Comparison of ENCODE assay signal across 28 cellular contexts in genomic region chr7:139436806-139437205, GRCh38. TPM values are rescaled to one million over a fixed set of nuclear protein-coding genes. Genes with fewer than 3 reads are reported as not detected.
"Had no signal": no experiment of that assay in that cellular context is flagged by ENCODE, and none has a peak within 500 bp of the region (broad histone marks: within the 10 kb centered on the region; RNA-seq: fewer than 3 reads in every experiment).

No MANE protein-coding gene starts in this region.

- H3K27me3 Mint-ChIP-seq: stimulated activated memory B cell treated with anti-CD40 and anti-IgM and Interleukin-4, amounts not matched to agents 10 μg/mL and 1 μg/mL and 100 μg/mL, for 72 hours; stimulated activated naive B cell treated with anti-CD40 and anti-IgM and Interleukin-4, amounts not matched to agents 10 μg/mL and 1 μg/mL and 100 μg/mL, for 72 hours; stimulated activated naive CD8-positive, alpha-beta T cell treated with anti-CD3 and anti-CD28 coated beads, Interleukin-15, amount 100 ng/mL, for 72 hours; stimulated activated naive CD8-positive, alpha-beta T cell treated with anti-CD3 and anti-CD28 coated beads, Interleukin-15, Interleukin-2, amounts not matched to agents 100 ng/mL and 50 ng/mL, for 24 hours; type B pancreatic cell had no signal

- DNase-seq: stimulated activated CD4-positive, alpha-beta T cell treated with anti-CD3 and anti-CD28 coated beads, Interleukin-2, amount 100 ng/mL, for 48 hours; stimulated activated CD4-positive, alpha-beta T cell treated with anti-CD3 and anti-CD28 coated beads, Interleukin-4, amount 100 ng/mL, for 1 hour; stimulated activated CD4-positive, alpha-beta T cell treated with anti-CD3 and anti-CD28 coated beads, Interleukin-4, amount 100 ng/mL, for 24 hours; stimulated activated CD4-positive, alpha-beta T cell treated with anti-CD3 and anti-CD28 coated beads, Interleukin-4, amount 100 ng/mL, for 4 hours; stimulated activated CD8-positive, alpha-beta memory T cell treated with anti-CD3 and anti-CD28 coated beads, Interleukin-4, amount 100 ng/mL, for 48 hours; stimulated activated naive B cell treated with anti-CD40 and anti-IgM and Interleukin-4, amounts not matched to agents 10 μg/mL and 1 μg/mL and 100 μg/mL, for 72 hours; stimulated activated naive CD4-positive, alpha-beta T cell; stimulated activated naive CD4-positive, alpha-beta T cell treated with Interleukin-2 at 50 U/mL for 16 hours; stimulated activated naive CD8-positive, alpha-beta T cell treated with anti-CD3 and anti-CD28 coated beads, Interleukin-15, amount 100 ng/mL, for 72 hours; stimulated activated naive CD8-positive, alpha-beta T cell treated with anti-CD3 and anti-CD28 coated beads, Interleukin-15, Interleukin-2, amounts not matched to agents 100 U/mL and 50 U/mL, for 24 hours; stomach; substantia nigra; testis; transverse colon; upper lobe of left lung; upper lobe of right lung; uterus had no signal

- H3K9me3 Mint-ChIP-seq: stimulated activated effector memory CD8-positive, alpha-beta T cell treated with anti-CD3 and anti-CD28 coated beads, Interleukin-12 subunit alpha, Interleukin-12 subunit beta, amount 100 ng/mL, for 72 hours; stimulated activated memory B cell treated with anti-CD40 and anti-IgM and Interleukin-4, amounts not matched to agents 10 μg/mL and 1 μg/mL and 100 μg/mL, for 72 hours; stimulated activated naive B cell treated with anti-CD40 and anti-IgM and Interleukin-4, amounts not matched to agents 10 μg/mL and 1 μg/mL and 100 μg/mL, for 72 hours; stimulated activated naive CD8-positive, alpha-beta T cell treated with anti-CD3 and anti-CD28 coated beads, Interleukin-15, amount 100 ng/mL, for 72 hours; stimulated activated naive CD8-positive, alpha-beta T cell treated with anti-CD3 and anti-CD28 coated beads, Interleukin-15, Interleukin-2, amounts not matched to agents 100 ng/mL and 50 ng/mL, for 24 hours; type B pancreatic cell had no signal

- H3K27ac Mint-ChIP-seq: stimulated activated effector memory CD8-positive, alpha-beta T cell treated with anti-CD3 and anti-CD28 coated beads, Interleukin-12 subunit alpha, Interleukin-12 subunit beta, amount 100 ng/mL, for 72 hours; stimulated activated memory B cell treated with anti-CD40 and anti-IgM and Interleukin-4, amounts not matched to agents 10 μg/mL and 1 μg/mL and 100 μg/mL, for 72 hours; stimulated activated naive B cell treated with anti-CD40 and anti-IgM and Interleukin-4, amounts not matched to agents 10 μg/mL and 1 μg/mL and 100 μg/mL, for 72 hours; stimulated activated naive CD8-positive, alpha-beta T cell treated with anti-CD3 and anti-CD28 coated beads, Interleukin-15, amount 100 ng/mL, for 72 hours; stimulated activated naive CD8-positive, alpha-beta T cell treated with anti-CD3 and anti-CD28 coated beads, Interleukin-15, Interleukin-2, amounts not matched to agents 100 ng/mL and 50 ng/mL, for 24 hours; type B pancreatic cell had no signal

- H3K9me3 ChIP-seq: stomach, suprapubic skin, testis, thoracic aorta, tibial artery, tibial nerve, transverse colon, upper lobe of left lung, upper lobe of right lung, uterus, vagina had no signal

- H3K4me1 ChIP-seq: uterus had no signal

- H3K27me3 ChIP-seq: stomach, suprapubic skin, testis, tibial artery, tibial nerve, transverse colon, upper lobe of left lung, upper lobe of right lung, uterus, vagina had no signal

- H3K27ac ChIP-seq: stomach, suprapubic skin, testis, tibial artery, tibial nerve, transverse colon, upper lobe of left lung, upper lobe of right lung, uterus, vagina had no signal

- H3K4me3 ChIP-seq: stomach, suprapubic skin, testis, thoracic aorta, tibial artery, tibial nerve, transverse colon, upper lobe of left lung, upper lobe of right lung, uterus, vagina had no signal

- ATAC-seq: stimulated activated effector memory CD8-positive, alpha-beta T cell treated with anti-CD3 and anti-CD28 coated beads, Interleukin-12 subunit alpha, Interleukin-12 subunit beta, amount 100 ng/mL, for 72 hours; stimulated activated memory B cell treated with anti-CD40 and anti-IgM and Interleukin-4, amounts not matched to agents 10 μg/mL and 1 μg/mL and 100 μg/mL, for 72 hours; stimulated activated naive B cell treated with anti-CD40 and anti-IgM and Interleukin-4, amounts not matched to agents 10 μg/mL and 1 μg/mL and 100 μg/mL, for 72 hours; stimulated activated naive CD8-positive, alpha-beta T cell treated with anti-CD3 and anti-CD28 coated beads, Interleukin-15, amount 100 ng/mL, for 72 hours; stimulated activated naive CD8-positive, alpha-beta T cell treated with anti-CD3 and anti-CD28 coated beads, Interleukin-15, Interleukin-2, amounts not matched to agents 100 U/mL and 50 U/mL, for 24 hours; upper lobe of right lung had no signal

- H3K4me3 Mint-ChIP-seq: stimulated activated effector memory CD8-positive, alpha-beta T cell treated with anti-CD3 and anti-CD28 coated beads, Interleukin-12 subunit alpha, Interleukin-12 subunit beta, amount 100 ng/mL, for 72 hours; stimulated activated memory B cell treated with anti-CD40 and anti-IgM and Interleukin-4, amounts not matched to agents 10 μg/mL and 1 μg/mL and 100 μg/mL, for 72 hours; stimulated activated naive B cell treated with anti-CD40 and anti-IgM and Interleukin-4, amounts not matched to agents 10 μg/mL and 1 μg/mL and 100 μg/mL, for 72 hours; stimulated activated naive CD8-positive, alpha-beta T cell treated with anti-CD3 and anti-CD28 coated beads, Interleukin-15, amount 100 ng/mL, for 72 hours; stimulated activated naive CD8-positive, alpha-beta T cell treated with anti-CD3 and anti-CD28 coated beads, Interleukin-15, Interleukin-2, amounts not matched to agents 100 ng/mL and 50 ng/mL, for 24 hours; type B pancreatic cell had no signal

- H3K36me3 ChIP-seq: suprapubic skin, thoracic aorta, tibial artery, transverse colon, upper lobe of left lung, upper lobe of right lung, uterus, vagina had no signal

RNA-seq across cellular contexts. Expression of gene KLRG2, which starts 46.7 kb away (rescaled TPM):
- total RNA-seq: subcutaneous adipose tissue, thoracic aorta, transverse colon, urinary bladder had no signal
